ENCODE assay signal across 1 cellular context in genomic region chr17:82327289-82327688, GRCh38.
TF ChIP-seq lines count a peak whose summit lies in the region.

No MANE protein-coding gene starts in this region.

TF ChIP-seq in HepG2, 621 proteins besides CTCF, POLR2A, EP300 and RAD21 (continued from another document):
- TF ChIP-seq ZBTB43 (CRISPR knock-in tag; conservative IDR thresholded peaks at IDR 0.05), result no peak
- TF ChIP-seq MIXL1 (CRISPR knock-in tag; IDR thresholded peaks at IDR 0.05), result no peak
- TF ChIP-seq MED13 (CRISPR knock-in tag; IDR thresholded peaks at IDR 0.05), result no peak
- no peak for TF ChIP-seq ZNF597 (CRISPR knock-in tag; IDR thresholded peaks at IDR 0.05)
- no peak for TF ChIP-seq KIAA2018 (CRISPR knock-in tag; IDR thresholded peaks at IDR 0.05; ENCODE audit: borderline replicate concordance)
- no peak for TF ChIP-seq GPBP1L1 (CRISPR knock-in tag; IDR thresholded peaks at IDR 0.05)
- 0 out of 2 replicates have a peak, but pooled peaks have one; percentile 30 for TF ChIP-seq BRD4 (CRISPR knock-in tag; IDR thresholded peaks at IDR 0.05)
- no peak for TF ChIP-seq ZNF782 (CRISPR knock-in tag; IDR thresholded peaks at IDR 0.05; ENCODE audit: borderline replicate concordance)
- no peak for TF ChIP-seq ZFP36 (IDR thresholded peaks at IDR 0.05; ENCODE audit: borderline replicate concordance, low read depth, low read length, partially characterized antibody)
- no peak for TF ChIP-seq ZNF503 (CRISPR knock-in tag; IDR thresholded peaks at IDR 0.05)
TF ChIP-seq in HepG2: peak in this region for 10.
